Comparison of ENCODE assay signal across 9 cellular contexts in the genomic region with DNA sequence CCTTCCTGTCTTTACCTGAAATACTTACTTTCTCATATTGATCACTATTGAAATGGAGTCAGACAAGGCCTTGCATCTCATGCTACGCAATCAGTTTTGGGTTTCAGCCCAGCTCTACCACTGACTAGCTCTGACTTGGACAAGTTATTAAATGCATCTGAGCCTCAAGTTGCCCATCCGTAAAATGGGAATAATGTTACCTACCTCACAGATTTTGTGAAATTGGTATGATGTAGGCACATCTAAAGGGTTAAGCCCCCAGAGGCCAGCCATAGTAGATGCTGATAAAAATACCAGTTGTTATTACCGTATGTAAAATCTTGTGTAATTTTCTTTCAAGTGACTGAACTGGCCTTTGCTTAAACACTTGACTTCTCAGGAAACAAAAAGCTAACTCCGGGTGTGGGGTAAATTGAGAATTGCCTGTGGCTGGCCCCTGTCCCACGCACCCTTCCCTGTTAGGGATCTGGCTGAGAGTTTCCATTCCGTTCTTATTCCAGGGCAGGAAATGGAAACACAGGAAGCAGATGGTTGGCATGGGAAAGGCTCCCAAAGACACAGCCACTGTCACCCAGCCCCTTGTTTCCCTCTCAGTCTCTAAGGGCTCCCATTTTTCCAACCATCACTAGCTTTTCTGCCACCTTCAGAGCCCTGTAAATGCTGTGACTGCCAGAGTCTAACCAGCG.
DNase-seq lines count a peak whose midpoint lies in the region; TF ChIP-seq lines count a peak whose summit lies in the region.
"Had no signal": no experiment of that assay in that cellular context is flagged by ENCODE, and none has a peak within 500 bp of the region (broad histone marks: within the 10 kb centered on the region; RNA-seq: fewer than 3 reads in every experiment).

No MANE protein-coding gene starts in this region.

- H3K4me1 ChIP-seq in parathyroid adenoma: no peaks in the 10 kb centered on the region

- H3K27me3 ChIP-seq in parathyroid adenoma (ENCODE audit: control insufficient read depth, insufficient read depth, low read length): no peaks in the 10 kb centered on the region
- H3K27me3 ChIP-seq: cardiac muscle cell had no signal

- TF ChIP-seq POLR2A in GM18951 (IDR thresholded peaks at IDR 0.05; ENCODE audit: extremely low read depth, insufficient read depth, insufficient read length): peak; percentile 18

- H3K27ac ChIP-seq in coronary artery: peak overlapping the region; percentile 3 to 50
- peak overlapping the region; percentile 61 for H3K27ac ChIP-seq in parathyroid adenoma
- H3K27ac ChIP-seq: cardiac muscle cell had no signal

- no peaks in the 10 kb centered on the region for H3K79me2 ChIP-seq in parathyroid adenoma

- no peaks in the 10 kb centered on the region for H3K9me3 ChIP-seq in parathyroid adenoma (ENCODE audit: control insufficient read depth, low read length)

- no peak overlapping the region for H3K9ac ChIP-seq in parathyroid adenoma

- in situ Hi-C loops in GM18951 (cut with MboI; ENCODE audit: low sequenced_read_pairs, unreplicated experiment): no loop called here

- peak; percentile 32 for DNase-seq in CD1c-positive myeloid dendritic cell (ENCODE audit: extremely low spot score)
- DNase-seq in coronary artery (ENCODE audit: low spot score): no peak
- no peak for DNase-seq in retina
- no peak for DNase-seq in pons (ENCODE audit: low spot score)
- no peak for DNase-seq in DMS 273 (lab: John Stamatoyannopoulos, UW; ENCODE audit: unreplicated experiment)
- DNase-seq: NCI-H1436 had no signal

- TF ChIP-seq CTCF in coronary artery (IDR thresholded peaks at IDR 0.05) (no peak), parathyroid adenoma (IDR thresholded peaks at IDR 0.05) (no peak)

- no peak overlapping the region for H2AFZ ChIP-seq in parathyroid adenoma

- H3K4me2 ChIP-seq in parathyroid adenoma (ENCODE audit: low read length): no peak overlapping the region

- no peak overlapping the region for H3K4me3 ChIP-seq in coronary artery
- H3K4me3 ChIP-seq in parathyroid adenoma (ENCODE audit: low read depth, low read length): no peak overlapping the region
- H3K4me3 ChIP-seq: cardiac muscle cell had no signal

- no peaks in the 10 kb centered on the region for H3K36me3 ChIP-seq in parathyroid adenoma (ENCODE audit: control insufficient read depth, insufficient read depth, low read length)
